In genomic region chrX:115378471-115378870, GRCh38 we compare ENCODE assay signal across 20 cellular contexts.
DNase-seq lines count a peak whose midpoint lies in the region; ATAC-seq, FAIRE-seq and TF ChIP-seq lines count a peak whose summit lies in the region.
"Had no signal": no experiment of that assay in that cellular context is flagged by ENCODE, and none has a peak within 500 bp of the region (broad histone marks: within the 10 kb centered on the region; RNA-seq: fewer than 3 reads in every experiment).

No MANE protein-coding gene starts in this region.

- no peak overlapping the region for H3K4me2 ChIP-seq in osteoblast (ENCODE audit: insufficient read depth, low read length)
- H3K4me2 ChIP-seq: BLaER1 had no signal

- H4K20me1 ChIP-seq in osteoblast (ENCODE audit: insufficient read depth, low read length) = no peaks in the 10 kb centered on the region
- H4K20me1 ChIP-seq: BLaER1 had no signal

- FAIRE-seq in frontal cortex (lab: Jason Lieb, UNC) = no peak

- CTCF ChIA-PET in HEK293 (lab: Yijun Ruan, JAX) = interaction anchor here (0.6 to 0.7 kb wide), 2 partner anchors 172 to 580 kb away, joined by 3 read pairs; no protein-coding TSS in a partner anchor

- peak; percentile 70 for DNase-seq in fibroblast of gingiva (ENCODE audit: low read depth)
- no peak for DNase-seq in osteoblast (ENCODE audit: insufficient read length, low spot score, missing footprints)
- DNase-seq in NCI-H2196 treated with DMSO at 0.1 percent for 48 hours (lab: John Stamatoyannopoulos, UW; ENCODE audit: unreplicated experiment) = no peak
- no peak for DNase-seq in frontal cortex (ENCODE audit: low spot score in 2 of 2)
- DNase-seq: activated B cell treated with CpG ODN at 0.5 μM for 24 hours; mesendoderm; MM.1S; NCI-H187 treated with DMSO at 0.1 percent for 48 hours; stimulated activated CD4-positive, alpha-beta T cell treated with anti-CD3 and anti-CD28 coated beads, Interleukin-12 subunit alpha, Interleukin-12 subunit beta, amount 100 ng/mL, for 4 hours; thyroid gland had no signal

- ATAC-seq in SK-N-SH treated with all-trans-retinoic acid at 6 μM for 48 hours (peak; percentile 49; the same call in 2 of the 3 replicates), GM21360 (IDR thresholded peaks at IDR 0.05; ENCODE audit: unreplicated experiment) (no peak), HG03095 (IDR thresholded peaks at IDR 0.05; ENCODE audit: unreplicated experiment) (no peak)
- ATAC-seq: natural killer cell treated with Interleukin-12 subunit alpha and Interleukin-12 subunit beta and Interleukin-15 and Interleukin-18, amount 100 ng/mL, for 72 hours; Right ventricle myocardium inferior; stimulated activated memory B cell treated with anti-CD40 and anti-IgM and Interleukin-4, amounts not matched to agents 10 μg/mL and 1 μg/mL and 100 μg/mL, for 72 hours had no signal

- H3K36me3 ChIP-seq in HEK293 (ENCODE audit: control insufficient read depth in 2 of 2, insufficient read depth in 1 of 2, low read length in 2 of 2) = no peaks in the 10 kb centered on the region
- H3K36me3 ChIP-seq in osteoblast (ENCODE audit: insufficient read depth, low read length) = no peaks in the 10 kb centered on the region
- H3K36me3 ChIP-seq: BLaER1, HAP-1, thyroid gland had no signal

- no peaks in the 10 kb centered on the region for H3K9me3 ChIP-seq in HEK293 (ENCODE audit: control insufficient read depth, insufficient read depth, low read depth, low read length)
- H3K9me3 ChIP-seq in osteoblast (ENCODE audit: low read depth, low read length) = peaks cover 2% of the 10 kb centered on the region
- H3K9me3 ChIP-seq: BLaER1, HAP-1, thyroid gland had no signal

- no peaks in the 10 kb centered on the region for H3K79me2 ChIP-seq in osteoblast (ENCODE audit: insufficient read depth, low read length)

- H3K4me3 ChIP-seq in HEK293 (ENCODE audit: low read depth, low read length) (no peak overlapping the region), osteoblast (ENCODE audit: insufficient read depth, low read length) (no peak overlapping the region)
- H3K4me3 ChIP-seq: BLaER1, HAP-1, thyroid gland had no signal

- H3K27ac ChIP-seq in HEK293 (ENCODE audit: extremely low read depth, low read depth, low read length) (no peak overlapping the region), osteoblast (ENCODE audit: low read depth, low read length) (no peak overlapping the region)
- H3K27ac ChIP-seq: BLaER1, epithelial cell of prostate, thyroid gland had no signal

- POLR2A ChIA-PET in HEK293 (lab: Yijun Ruan, JAX) = interaction anchor here (0.6 kb wide), 1 partner anchor 15 kb away, joined by 3 read pairs; no protein-coding TSS in a partner anchor

- no peak for TF ChIP-seq CTCF in HEK293 (tag by site-specific recombination; IDR thresholded peaks at IDR 0.05)
- peak; percentile 11 for TF ChIP-seq CTCF in osteoblast (IDR thresholded peaks at IDR 0.05; ENCODE audit: extremely low read depth, low read depth, low read length)

- H3K27me3 ChIP-seq in osteoblast (ENCODE audit: insufficient read depth, low read length) = peaks cover 10% of the 10 kb centered on the region
- H3K27me3 ChIP-seq: thyroid gland had no signal

- H2AFZ ChIP-seq in osteoblast (ENCODE audit: low read length) = no peak overlapping the region

- H3K4me1 ChIP-seq in HEK293 (ENCODE audit: control insufficient read depth, insufficient read depth, low read length) (no peaks in the 10 kb centered on the region), osteoblast (ENCODE audit: insufficient read depth, low read length) (no peaks in the 10 kb centered on the region)
- H3K4me1 ChIP-seq: BLaER1, thyroid gland had no signal

TF ChIP-seq in HEK293, 187 proteins besides CTCF, POLR2A, EP300 and RAD21:
- 0 out of 2 replicates have a peak, but pooled peaks have one; percentile 24 for TF ChIP-seq ZNF664 (tag by site-specific recombination; IDR thresholded peaks at IDR 0.05)
- no peak for TF ChIP-seq KLF1 (tag by site-specific recombination; IDR thresholded peaks at IDR 0.05)

TF ChIP-seq in SK-N-SH treated with all-trans-retinoic acid at 6 μM for 48 hours, 23 proteins besides CTCF, POLR2A, EP300 and RAD21:
- TF ChIP-seq TSHZ2 (CRISPR knock-in tag; IDR thresholded peaks at IDR 0.05) = no peak
- no peak for TF ChIP-seq CSDC2 (CRISPR knock-in tag; IDR thresholded peaks at IDR 0.05)
- no peak for TF ChIP-seq ZC3H10 (CRISPR knock-in tag; IDR thresholded peaks at IDR 0.05)
- TF ChIP-seq CREB5 (CRISPR knock-in tag; IDR thresholded peaks at IDR 0.05; ENCODE audit: low read depth) = no peak
- no peak for TF ChIP-seq ZNF565 (CRISPR knock-in tag; conservative IDR thresholded peaks at IDR 0.05; ENCODE audit: low read depth)
- TF ChIP-seq OSR1 (CRISPR knock-in tag; IDR thresholded peaks at IDR 0.05) = no peak
- TF ChIP-seq ZNF70 (CRISPR knock-in tag; IDR thresholded peaks at IDR 0.05) = no peak
- no peak for TF ChIP-seq GLIS3 (CRISPR knock-in tag; IDR thresholded peaks at IDR 0.05)
- no peak for TF ChIP-seq SNAI2 (CRISPR knock-in tag; IDR thresholded peaks at IDR 0.05)
- TF ChIP-seq ESRRG (CRISPR knock-in tag; IDR thresholded peaks at IDR 0.05) = no peak
- TF ChIP-seq, protein P1, sequence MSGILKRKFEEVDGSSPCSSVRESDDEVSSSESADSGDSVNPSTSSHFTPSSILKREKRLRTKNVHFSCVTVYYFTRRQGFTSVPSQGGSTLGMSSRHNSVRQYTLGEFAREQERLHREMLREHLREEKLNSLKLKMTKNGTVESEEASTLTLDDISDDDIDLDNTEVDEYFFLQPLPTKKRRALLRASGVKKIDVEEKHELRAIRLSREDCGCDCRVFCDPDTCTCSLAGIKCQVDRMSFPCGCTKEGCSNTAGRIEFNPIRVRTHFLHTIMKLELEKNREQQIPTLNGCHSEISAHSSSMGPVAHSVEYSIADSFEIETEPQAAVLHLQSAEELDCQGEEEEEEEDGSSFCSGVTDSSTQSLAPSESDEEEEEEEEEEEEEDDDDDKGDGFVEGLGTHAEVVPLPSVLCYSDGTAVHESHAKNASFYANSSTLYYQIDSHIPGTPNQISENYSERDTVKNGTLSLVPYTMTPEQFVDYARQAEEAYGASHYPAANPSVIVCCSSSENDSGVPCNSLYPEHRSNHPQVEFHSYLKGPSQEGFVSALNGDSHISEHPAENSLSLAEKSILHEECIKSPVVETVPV (CRISPR knock-in tag; IDR thresholded peaks at IDR 0.05) = no peak
- TF ChIP-seq ZFP30 (CRISPR knock-in tag; IDR thresholded peaks at IDR 0.05) = no peak
- TF ChIP-seq TOX (CRISPR knock-in tag; IDR thresholded peaks at IDR 0.05; ENCODE audit: borderline replicate concordance) = no peak
- TF ChIP-seq ISL1 (CRISPR knock-in tag; IDR thresholded peaks at IDR 0.05) = no peak
- TF ChIP-seq TCF4 (CRISPR knock-in tag; IDR thresholded peaks at IDR 0.05; ENCODE audit: borderline replicate concordance) = no peak
